1 cellular context compared by ENCODE assay signal in the genomic region with DNA sequence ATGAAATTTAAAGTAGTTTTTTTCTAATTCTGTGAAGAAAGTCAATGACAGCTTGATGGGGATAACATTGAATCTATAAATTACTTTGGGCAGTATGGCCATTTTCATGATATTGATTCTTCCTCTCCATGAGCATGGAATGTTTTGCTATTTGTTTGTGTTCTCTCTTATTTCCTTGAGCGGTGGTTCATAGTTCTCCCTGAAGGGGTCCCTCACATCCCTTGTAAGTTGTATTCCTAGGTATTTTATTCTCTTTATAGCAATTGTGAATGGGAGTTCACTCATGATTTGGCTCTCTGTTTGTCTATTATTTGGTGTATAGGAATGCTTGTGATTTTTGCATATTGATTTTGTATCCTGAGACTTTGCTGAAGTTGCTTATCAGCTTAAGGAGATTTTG. TPM values are rescaled to one million over a fixed set of nuclear protein-coding genes. Genes with fewer than 3 reads are reported as not detected.
"Had no signal": no experiment of that assay in that cellular context is flagged by ENCODE, and none has a peak within 500 bp of the region (broad histone marks: within the 10 kb centered on the region; RNA-seq: fewer than 3 reads in every experiment).

No MANE protein-coding gene starts in this region.

RNA-seq across cellular contexts. Expression of a gene that starts 56.4 kb away (rescaled TPM):
- total RNA-seq: natural killer cell treated with Interleukin-12 subunit alpha and Interleukin-12 subunit beta and Interleukin-15 and Interleukin-18, amount 100 ng/mL, for 72 hours had no signal
